15 cellular contexts compared by ENCODE assay signal in the genomic region with DNA sequence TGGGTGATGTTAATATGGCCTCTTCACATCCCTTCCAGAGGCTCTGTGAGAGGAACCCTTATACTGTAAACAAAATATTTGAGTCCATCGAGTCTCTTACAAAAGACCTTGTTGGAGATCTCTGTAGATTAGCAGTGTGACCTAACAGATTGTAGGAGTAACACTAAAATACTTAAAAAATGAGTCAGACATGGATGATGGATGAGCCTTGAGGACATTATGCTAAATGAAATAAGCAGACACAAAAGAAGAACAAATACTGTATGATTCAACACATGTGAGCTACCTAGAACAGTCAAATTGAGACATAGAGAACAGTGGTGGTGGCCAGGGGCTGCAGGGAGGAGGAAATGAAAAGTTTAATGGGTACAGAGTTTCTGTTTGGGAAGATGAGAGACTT.
DNase-seq lines count a peak whose midpoint lies in the region; ATAC-seq, FAIRE-seq and TF ChIP-seq lines count a peak whose summit lies in the region.
"Had no signal": no experiment of that assay in that cellular context is flagged by ENCODE, and none has a peak within 500 bp of the region (broad histone marks: within the 10 kb centered on the region; RNA-seq: fewer than 3 reads in every experiment).

No MANE protein-coding gene starts in this region.

- H3K4me1 Mint-ChIP-seq in activated CD8-positive, alpha-beta T cell treated with anti-CD3 and anti-CD28 coated beads, Interleukin-2, amount 10 ng/mL, durations not matched to agents 7 days and 5 days (ENCODE audit: low read depth) = peaks cover 36% of the 10 kb centered on the region

- H3K36me3 ChIP-seq in bronchial epithelial cell (ENCODE audit: control insufficient read depth, insufficient read depth, low read length) = no peaks in the 10 kb centered on the region
- H3K36me3 ChIP-seq: neutrophil, SJSA1 had no signal

- POLR2A ChIA-PET in activated CD8-positive, alpha-beta T cell treated with anti-CD3 and anti-CD28 coated beads, Interleukin-2, amount 10 ng/mL, durations not matched to agents 7 days and 5 days (lab: Charles Lee) = no interaction called here

- CTCF ChIA-PET in activated CD8-positive, alpha-beta T cell treated with anti-CD3 and anti-CD28 coated beads, Interleukin-2, amount 10 ng/mL, durations not matched to agents 7 days and 5 days (lab: Charles Lee) = interaction anchor here (1.0 to 1.4 kb wide), 3 partner anchors 8 to 79 kb away, joined by 3 to 4 read pairs (median 3); no protein-coding TSS in a partner anchor

- H3K27me3 Mint-ChIP-seq in activated CD8-positive, alpha-beta T cell treated with anti-CD3 and anti-CD28 coated beads, Interleukin-2, amount 10 ng/mL, durations not matched to agents 7 days and 5 days (ENCODE audit: low read depth) = peaks cover 3% of the 10 kb centered on the region
- H3K27me3 Mint-ChIP-seq: central memory CD8-positive, alpha-beta T cell had no signal

- H3K4me3 Mint-ChIP-seq in activated CD8-positive, alpha-beta T cell treated with anti-CD3 and anti-CD28 coated beads, Interleukin-2, amount 10 ng/mL, durations not matched to agents 7 days and 5 days = no peak overlapping the region
- H3K4me3 Mint-ChIP-seq: central memory CD8-positive, alpha-beta T cell had no signal

- DNase-seq in DMS53 (lab: John Stamatoyannopoulos, UW) = peak; percentile 11
- no peak for DNase-seq in DMS53 treated with DMSO at 0.1 percent for 48 hours (lab: John Stamatoyannopoulos, UW; ENCODE audit: unreplicated experiment)
- peak; percentile 29 for DNase-seq in HTR-8/SVneo (ENCODE audit: insufficient read length, low spot score)
- peak; percentile 94 for DNase-seq in bronchial epithelial cell (ENCODE audit: low read depth)
- peak; percentile 49 for DNase-seq in non-pigmented ciliary epithelial cell (ENCODE audit: low read depth)
- no peak for DNase-seq in activated CD8-positive, alpha-beta T cell treated with anti-CD3 and anti-CD28 coated beads, Interleukin-2, amount 10 ng/mL, durations not matched to agents 7 days and 5 days
- no peak for DNase-seq in SW 1271 (lab: John Stamatoyannopoulos, UW)
- DNase-seq: activated CD4-positive, CD25-positive, alpha-beta regulatory T cell; activated effector memory CD4-positive, alpha-beta T cell treated with anti-CD3 and anti-CD28 coated beads, Interleukin-2, amount 50 U/mL, for 16 hours; head of caudate nucleus; NCI-H446 treated with DMSO at 0.1 percent for 48 hours had no signal

- no peak overlapping the region for H3K4me3 ChIP-seq in bronchial epithelial cell (ENCODE audit: low read depth, low read length)
- H3K4me3 ChIP-seq: SJSA1 had no signal

- no peaks in the 10 kb centered on the region for H3K9me3 Mint-ChIP-seq in activated CD8-positive, alpha-beta T cell treated with anti-CD3 and anti-CD28 coated beads, Interleukin-2, amount 10 ng/mL, durations not matched to agents 7 days and 5 days (ENCODE audit: insufficient read depth)
- H3K9me3 Mint-ChIP-seq: central memory CD8-positive, alpha-beta T cell had no signal

- no peak overlapping the region for H3K27ac Mint-ChIP-seq in activated CD8-positive, alpha-beta T cell treated with anti-CD3 and anti-CD28 coated beads, Interleukin-2, amount 10 ng/mL, durations not matched to agents 7 days and 5 days

- TF ChIP-seq CTCF in bronchial epithelial cell (IDR thresholded peaks at IDR 0.05; ENCODE audit: insufficient read depth, low read length, severe bottlenecking) = no peak

- FAIRE-seq in HTR-8/SVneo (lab: Jason Lieb, UNC) (no peak), bronchial epithelial cell (lab: Jason Lieb, UNC) (no peak)

- no peak for ATAC-seq in activated CD8-positive, alpha-beta T cell treated with anti-CD3 and anti-CD28 coated beads, Interleukin-2, amount 10 ng/mL, durations not matched to agents 7 days and 5 days
- ATAC-seq in HG03135 (IDR thresholded peaks at IDR 0.05; ENCODE audit: unreplicated experiment) = no peak

- no peaks in the 10 kb centered on the region for H3K27me3 ChIP-seq in bronchial epithelial cell (ENCODE audit: control insufficient read depth, insufficient read depth, low read length)
- H3K27me3 ChIP-seq: neutrophil, SJSA1 had no signal

- H3K36me3 Mint-ChIP-seq in activated CD8-positive, alpha-beta T cell treated with anti-CD3 and anti-CD28 coated beads, Interleukin-2, amount 10 ng/mL, durations not matched to agents 7 days and 5 days (ENCODE audit: low read depth) = no peaks in the 10 kb centered on the region

Comparison
In these comparisons a context has a peak if more than half of its experiments do, and no peak if none do; other contexts are left out.
1. DNase-seq: peak in DMS53 (single experiment), HTR-8/SVneo (single experiment), bronchial epithelial cell (single experiment) and non-pigmented ciliary epithelial cell (single experiment); none in DMS53 treated with DMSO at 0.1 percent for 48 hours (single experiment), activated CD8-positive, alpha-beta T cell treated with anti-CD3 and anti-CD28 coated beads, Interleukin-2, amount 10 ng/mL, durations not matched to agents 7 days and 5 days (single experiment) and SW 1271 (0 of 2).